1 cellular context compared by ENCODE assay signal in genomic region chr14:68789002-68789797, GRCh38.
TF ChIP-seq lines count a peak whose summit lies in the region.

No MANE protein-coding gene starts in this region.

TF ChIP-seq in K562, 482 proteins besides CTCF, POLR2A, EP300 and RAD21 (continued from another document):
- TF ChIP-seq VEZF1 (CRISPR knock-in tag; IDR thresholded peaks at IDR 0.05) (peak; percentile 59; the same call in 1 of the 2 replicates), CHD7 (IDR thresholded peaks at IDR 0.05; ENCODE audit: low read depth, low read length) (no peak), ZFP91 (CRISPR knock-in tag; IDR thresholded peaks at IDR 0.05) (0 out of 2 replicates have a peak, but pooled peaks have one; percentile 18), PBX2 (CRISPR knock-in tag; IDR thresholded peaks at IDR 0.05; ENCODE audit: low read depth) (no peak), PBX2 (tag; conservative IDR thresholded peaks at IDR 0.05; ENCODE audit: low read depth) (no peak), ZBTB5 (IDR thresholded peaks at IDR 0.05) (no peak), SMAD1 (IDR thresholded peaks at IDR 0.05; ENCODE audit: low read depth, low read length, partially characterized antibody) (no peak), MYC (IDR thresholded peaks at IDR 0.05; ENCODE audit: low read depth, low read length) (0 out of 2 replicates have a peak, but pooled peaks have one; percentile 24), MYC (CRISPR knock-in tag; IDR thresholded peaks at IDR 0.05; ENCODE audit: borderline replicate concordance, low read depth) (no peak), CCNT2 (IDR thresholded peaks at IDR 0.05; ENCODE audit: borderline replicate concordance, extremely low read depth, insufficient read length, low read depth, low read length) (peak; percentile 42), ETV1 (tag; conservative IDR thresholded peaks at IDR 0.05; ENCODE audit: low read depth) (0 out of 2 replicates have a peak, but pooled peaks have one; percentile 32), ELF4 (CRISPR knock-in tag; IDR thresholded peaks at IDR 0.05) (no peak), ASH1L (IDR thresholded peaks at IDR 0.05; ENCODE audit: borderline replicate concordance, low read depth, partially characterized antibody) (no peak), TFAP4 (CRISPR knock-in tag; IDR thresholded peaks at IDR 0.05; ENCODE audit: borderline replicate concordance) (0 out of 2 replicates have a peak, but pooled peaks have one; percentile 25), EHMT2 (IDR thresholded peaks at IDR 0.05) (no peak), HBP1 (CRISPR knock-in tag; IDR thresholded peaks at IDR 0.05) (no peak), PATZ1 (CRISPR knock-in tag; IDR thresholded peaks at IDR 0.05; ENCODE audit: borderline replicate concordance) (no peak), RCOR1 (IDR thresholded peaks at IDR 0.05; ENCODE audit: borderline replicate concordance in 1 of 2, low read depth in 2 of 2, low read length in 2 of 2) (peak in 1 of 2 experiments; percentile 16; a peak in 1 of 4 replicates), CREM (IDR thresholded peaks at IDR 0.05; ENCODE audit: low read depth) (0 out of 2 replicates have a peak, but pooled peaks have one; percentile 31), ARID1B (IDR thresholded peaks at IDR 0.05) (no peak), ELF1 (tag; IDR thresholded peaks at IDR 0.05) (peak; percentile 61; the same call in 1 of the 2 replicates), KDM1A (IDR thresholded peaks at IDR 0.05) (peak in 1 of 2 experiments; percentile 41; a peak in 1 of 4 replicates), CC2D1A (IDR thresholded peaks at IDR 0.05) (peak; percentile 67; the same call in 1 of the 2 replicates), SMC3 (conservative IDR thresholded peaks at IDR 0.05; ENCODE audit: insufficient read depth, low read depth, low read length) (peak; percentile 83), RB1 (IDR thresholded peaks at IDR 0.05; ENCODE audit: low read depth) (peak; percentile 38; the same call in 1 of the 2 replicates), YY1 (IDR thresholded peaks at IDR 0.05; ENCODE audit: borderline replicate concordance in 1 of 3, control insufficient read depth in 1 of 3, extremely low read depth in 1 of 3, insufficient read depth in 3 of 3, insufficient read length in 1 of 3, insufficient replicate concordance in 2 of 3, low read depth in 1 of 3, low read length in 2 of 3) (peak in 2 of 3 experiments; percentile 23 to 26), TEAD1 (CRISPR knock-in tag; IDR thresholded peaks at IDR 0.05) (0 out of 4 replicates have a peak, but pooled peaks of 1 of the 2 experiments have one; percentile 8), ZNF583 (CRISPR knock-in tag; IDR thresholded peaks at IDR 0.05) (no peak), NCOR1 (IDR thresholded peaks at IDR 0.05) (no peak), FOXA1 (IDR thresholded peaks at IDR 0.05; ENCODE audit: borderline replicate concordance) (no peak)
